ENCODE assay signal across 8 cellular contexts in the genomic region with DNA sequence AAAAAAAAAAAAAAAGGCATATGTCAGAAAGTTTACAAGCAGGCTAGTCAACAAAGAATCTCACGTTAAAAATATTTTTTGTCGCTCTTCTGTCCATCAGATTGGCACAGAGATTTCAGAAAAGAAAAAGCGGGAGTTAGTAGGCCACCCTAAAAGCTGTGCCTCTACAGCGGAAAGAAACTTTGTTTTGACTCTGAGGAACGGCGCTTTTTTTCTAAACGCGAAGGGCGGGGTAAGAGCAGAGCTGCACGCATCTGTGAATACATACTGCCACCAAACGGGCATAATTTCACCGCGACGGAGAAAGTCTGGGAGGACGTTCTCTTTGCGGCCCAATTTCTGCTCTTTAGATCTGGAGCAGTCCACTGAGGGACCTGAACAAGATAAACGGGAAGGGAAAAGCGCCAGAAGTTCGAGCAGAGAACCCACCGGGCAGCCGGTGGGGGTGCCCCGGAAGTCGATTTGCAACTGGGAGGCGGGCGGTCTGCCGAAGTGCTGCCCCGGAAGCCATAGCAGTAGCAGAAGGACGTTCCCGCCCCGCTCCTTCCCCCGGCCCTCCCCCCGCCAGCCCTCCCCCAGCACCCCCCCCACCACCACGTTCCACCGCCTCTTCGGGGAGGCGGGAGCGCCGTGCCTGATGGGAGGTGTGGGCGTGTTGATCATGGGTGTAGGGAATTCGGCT. TPM values are rescaled to one million over a fixed set of nuclear protein-coding genes. Genes with fewer than 3 reads are reported as not detected.
A peak's percentile ranks its signal among the peaks of the same experiment; 100 is the strongest.
DNase-seq lines count a peak whose midpoint lies in the region; ATAC-seq lines count a peak whose summit lies in the region.
"Not testable (repeated sequence)": the region's sequence is repeated elsewhere in the genome, so short reads cannot be mapped to it uniquely, and the experiment has no call there.

No MANE protein-coding gene starts in this region.

- H3K36me3 Mint-ChIP-seq in CD4-positive, alpha-beta memory T cell; activated naive CD8-positive, alpha-beta T cell treated with anti-CD3 and anti-CD28 coated beads, Interleukin-2, amount 10 ng/mL, durations not matched to agents 7 days and 5 days: not testable (repeated sequence)

- DNase-seq in CD4-positive, alpha-beta memory T cell; SK-N-MC (ENCODE audit: low read depth, low spot score); activated naive CD8-positive, alpha-beta T cell treated with anti-CD3 and anti-CD28 coated beads, Interleukin-2, amount 10 ng/mL, durations not matched to agents 7 days and 5 days; right cardiac atrium: not testable (repeated sequence)

- not testable (repeated sequence) for H3K27me3 Mint-ChIP-seq in CD4-positive, alpha-beta memory T cell; activated naive CD8-positive, alpha-beta T cell treated with anti-CD3 and anti-CD28 coated beads, Interleukin-2, amount 10 ng/mL, durations not matched to agents 7 days and 5 days

- CTCF ChIA-PET in CD4-positive, alpha-beta memory T cell (lab: Charles Lee; ENCODE audit: partially characterized antibody) = interaction anchor here (1.4 to 2.5 kb wide), 2 partner anchors 24 to 104 kb away, joined by 4 to 15 read pairs; a partner anchor contains a TSS

- peak overlapping the region in 1 of 2 donors; percentile 32 for H3K4me3 ChIP-seq in CD4-positive, alpha-beta memory T cell (ENCODE audit: low read length in 2 of 2)
- H3K4me3 ChIP-seq in SK-N-MC = peak overlapping the region; percentile 73
- H3K4me3 ChIP-seq in right cardiac atrium (ENCODE audit: low read length); rectal smooth muscle tissue (ENCODE audit: low read length): not testable (repeated sequence)

- peak overlapping the region; percentile 70 for H3K9ac ChIP-seq in SK-N-MC (ENCODE audit: insufficient read length)
- not testable (repeated sequence) for H3K9ac ChIP-seq in rectal smooth muscle tissue (ENCODE audit: low read length)

- H3K27ac Mint-ChIP-seq in CD4-positive, alpha-beta memory T cell = peak overlapping the region; percentile 89 to 99 (median 97)
- H3K27ac Mint-ChIP-seq in activated naive CD8-positive, alpha-beta T cell treated with anti-CD3 and anti-CD28 coated beads, Interleukin-2, amount 10 ng/mL, durations not matched to agents 7 days and 5 days = peak overlapping the region; percentile 100

- ATAC-seq in GM19372 (IDR thresholded peaks at IDR 0.05; ENCODE audit: low read depth, unreplicated experiment) = peak; percentile 39
- peak; percentile 46 for ATAC-seq in HG02623 (IDR thresholded peaks at IDR 0.05; ENCODE audit: unreplicated experiment)
- ATAC-seq in HG03378 (IDR thresholded peaks at IDR 0.05; ENCODE audit: unreplicated experiment) = peak; percentile 52
- ATAC-seq in activated naive CD8-positive, alpha-beta T cell treated with anti-CD3 and anti-CD28 coated beads, Interleukin-2, amount 10 ng/mL, durations not matched to agents 7 days and 5 days (ENCODE audit: low read depth) = peak; percentile 55
- peak; percentile 87 for ATAC-seq in right cardiac atrium

- H3K27me3 ChIP-seq in CD4-positive, alpha-beta memory T cell (ENCODE audit: insufficient read depth, low read length); right cardiac atrium (ENCODE audit: control insufficient read depth, insufficient read depth); rectal smooth muscle tissue (ENCODE audit: control insufficient read depth, insufficient read depth, low read length): not testable (repeated sequence)

- POLR2A ChIA-PET in CD4-positive, alpha-beta memory T cell (lab: Charles Lee; ENCODE audit: partially characterized antibody) = interaction anchor here (1.3 to 2.6 kb wide), 2 partner anchors 23 to 875 kb away, joined by 4 to 15 read pairs; a partner anchor contains a TSS
- POLR2A ChIA-PET in activated naive CD8-positive, alpha-beta T cell treated with anti-CD3 and anti-CD28 coated beads, Interleukin-2, amount 10 ng/mL, durations not matched to agents 7 days and 5 days (lab: Charles Lee) = interaction anchor here (0.6 to 1.1 kb wide), 2 partner anchors 24 to 1534 kb away, joined by 6 to 7 read pairs; a partner anchor contains a TSS

- H3K4me1 ChIP-seq in CD4-positive, alpha-beta memory T cell (ENCODE audit: insufficient read depth, low read length) = peaks cover 25% of the 10 kb centered on the region
- H3K4me1 ChIP-seq in right cardiac atrium (ENCODE audit: control insufficient read depth, insufficient read depth, low read length); rectal smooth muscle tissue (ENCODE audit: control insufficient read depth, insufficient read depth, low read length): not testable (repeated sequence)

- not testable (repeated sequence) for H3K9me3 Mint-ChIP-seq in CD4-positive, alpha-beta memory T cell; activated naive CD8-positive, alpha-beta T cell treated with anti-CD3 and anti-CD28 coated beads, Interleukin-2, amount 10 ng/mL, durations not matched to agents 7 days and 5 days

- intact Hi-C loops in CD4-positive, alpha-beta memory T cell (cut with micrococcal nuclease) = loop anchor here (5.0 to 10.0 kb wide), 2 partner anchors 103 to 874 kb away; a partner anchor contains a TSS
- intact Hi-C loops in right cardiac atrium (cut with DNase I) = not testable (repeated sequence)

- peak overlapping the region; percentile 67 for H3K27ac ChIP-seq in CD4-positive, alpha-beta memory T cell (ENCODE audit: low read depth, low read length)
- peak overlapping the region; percentile 91 for H3K27ac ChIP-seq in SK-N-MC
- H3K27ac ChIP-seq in right cardiac atrium (ENCODE audit: low read length) = not testable (repeated sequence)
- H3K27ac ChIP-seq in rectal smooth muscle tissue (ENCODE audit: low read depth, low read length) = peak overlapping the region; percentile 51

- WGBS in right cardiac atrium = no CpG with 5 or more reads among the region's 40 CpGs

- peaks cover 10 to 29% (median 21%) of the 10 kb centered on the region in 4 donors for H3K4me1 Mint-ChIP-seq in CD4-positive, alpha-beta memory T cell
- H3K4me1 Mint-ChIP-seq in activated naive CD8-positive, alpha-beta T cell treated with anti-CD3 and anti-CD28 coated beads, Interleukin-2, amount 10 ng/mL, durations not matched to agents 7 days and 5 days = peaks cover 11% of the 10 kb centered on the region

- H3K36me3 ChIP-seq in CD4-positive, alpha-beta memory T cell (ENCODE audit: insufficient read depth, low read length); SK-N-MC (ENCODE audit: insufficient read depth, low read length); rectal smooth muscle tissue (ENCODE audit: control insufficient read depth, insufficient read depth, low read length): not testable (repeated sequence)

- H3K9me3 ChIP-seq in CD4-positive, alpha-beta memory T cell (ENCODE audit: control insufficient read depth in 1 of 2, low read length in 2 of 2); SK-N-MC (ENCODE audit: low read depth, low read length); right cardiac atrium (ENCODE audit: control insufficient read depth, low read length): not testable (repeated sequence)

- H3K4me3 Mint-ChIP-seq in CD4-positive, alpha-beta memory T cell = peak overlapping the region; percentile 73 to 92 (median 82)
- peak overlapping the region; percentile 87 for H3K4me3 Mint-ChIP-seq in activated naive CD8-positive, alpha-beta T cell treated with anti-CD3 and anti-CD28 coated beads, Interleukin-2, amount 10 ng/mL, durations not matched to agents 7 days and 5 days

RNA-seq across cellular contexts. Expression of a gene that starts 23.6 kb away (rescaled TPM):
- total RNA-seq in CD4-positive, alpha-beta memory T cell = 10 to 100 TPM; 26.7 to 28.0 TPM
- polyA plus RNA-seq in CD4-positive, alpha-beta memory T cell = 10 to 100 TPM; 45.9 to 51.9 TPM
- total RNA-seq in activated naive CD8-positive, alpha-beta T cell treated with anti-CD3 and anti-CD28 coated beads, Interleukin-2, amount 10 ng/mL, durations not matched to agents 7 days and 5 days = 10 to 100 TPM; 23.3 to 25.5 TPM
- 10 to 100 TPM; 13.4 to 15.9 (median 13.9) TPM for total RNA-seq in right cardiac atrium
- polyA plus RNA-seq in right cardiac atrium = 17.3 TPM
